ENCODE assay signal across 9 cellular contexts in genomic region chr11:3903207-3903896, GRCh38. TPM values are rescaled to one million over a fixed set of nuclear protein-coding genes. Genes with fewer than 3 reads are reported as not detected.
A peak's percentile ranks its signal among the peaks of the same experiment; 100 is the strongest.
DNase-seq lines count a peak whose midpoint lies in the region; ATAC-seq and TF ChIP-seq lines count a peak whose summit lies in the region.
"Had no signal": no experiment of that assay in that cellular context is flagged by ENCODE, and none has a peak within 500 bp of the region (broad histone marks: within the 10 kb centered on the region; RNA-seq: fewer than 3 reads in every experiment).

No MANE protein-coding gene starts in this region.

- intact Hi-C loops in heart left ventricle (cut with DNase I) = no loop called here
- intact Hi-C loops in A673 (cut with micrococcal nuclease; ENCODE audit: unreplicated experiment) = no loop called here

- no peaks in the 10 kb centered on the region for H3K27me3 Mint-ChIP-seq in CD8-positive, alpha-beta memory T cell

- peaks cover 79% of the 10 kb centered on the region for H3K4me1 ChIP-seq in CD8-positive, alpha-beta memory T cell (ENCODE audit: insufficient read depth, low read length)
- H3K4me1 ChIP-seq in heart left ventricle = peaks cover 0 to 63% (median 20%) of the 10 kb centered on the region in 12 donors
- no peaks in the 10 kb centered on the region for H3K4me1 ChIP-seq in A673 (ENCODE audit: insufficient read depth, low read length, poor library complexity, severe bottlenecking)

- no peaks in the 10 kb centered on the region for H3K36me3 ChIP-seq in CD8-positive, alpha-beta memory T cell (ENCODE audit: insufficient read depth, low read length)
- no peaks in the 10 kb centered on the region for H3K36me3 ChIP-seq in heart left ventricle
- no peaks in the 10 kb centered on the region for H3K36me3 ChIP-seq in A673 (ENCODE audit: insufficient read depth, low read length, poor library complexity, severe bottlenecking)

- no TSS peak for BruUV-seq in A673 (replicated peaks; lab: Mats Ljungman, UMichigan)

- H3K27me3 ChIP-seq in CD8-positive, alpha-beta memory T cell (ENCODE audit: insufficient read depth, low read length, poor library complexity, severe bottlenecking) = no peaks in the 10 kb centered on the region
- H3K27me3 ChIP-seq in heart left ventricle (no peaks in the 10 kb centered on the region), A673 (replicated peaks; ENCODE audit: insufficient read depth, low read depth, low read length, poor library complexity) (no peaks in the 10 kb centered on the region)

- no peak overlapping the region for H3K4me3 ChIP-seq in CD8-positive, alpha-beta memory T cell (ENCODE audit: low read length)
- H3K4me3 ChIP-seq in heart left ventricle (no peak overlapping the region), A673 (ENCODE audit: low read depth, low read length, poor library complexity, severe bottlenecking) (no peak overlapping the region)

- H3K36me3 Mint-ChIP-seq in CD8-positive, alpha-beta memory T cell = no peaks in the 10 kb centered on the region

- H3K9me3 ChIP-seq in CD8-positive, alpha-beta memory T cell (ENCODE audit: low read length) = no peaks in the 10 kb centered on the region
- no peaks in the 10 kb centered on the region for H3K9me3 ChIP-seq in heart left ventricle
- H3K9me3 ChIP-seq in A673 (ENCODE audit: low read depth, low read length, poor library complexity, severe bottlenecking) = no peaks in the 10 kb centered on the region

- H3K9me3 Mint-ChIP-seq in CD8-positive, alpha-beta memory T cell = no peaks in the 10 kb centered on the region

- peak overlapping the region in 6 of 7 donors; percentile 13 to 78 (median 22) for H3K4me3 Mint-ChIP-seq in CD8-positive, alpha-beta memory T cell

- no peak overlapping the region for H3K27ac ChIP-seq in CD8-positive, alpha-beta memory T cell (ENCODE audit: low read depth, low read length)
- H3K27ac ChIP-seq in heart left ventricle = peak overlapping the region in 1 of 12 donors; percentile 3
- H3K27ac ChIP-seq in A673 (ENCODE audit: low read depth, low read length, poor library complexity, severe bottlenecking) = no peak overlapping the region

- 91 to 100% (median 93%) methylated on average over 1 of the region's 1 CpG for WGBS in heart left ventricle, 4 donors

- POLR2A ChIA-PET in CD8-positive, alpha-beta memory T cell (lab: Charles Lee) = no interaction called here
- POLR2A ChIA-PET in A673 (lab: Charles Lee; ENCODE audit: low non-redundant PET) = no interaction called here

- peak overlapping the region; percentile 72 to 94 (median 87) for H3K27ac Mint-ChIP-seq in CD8-positive, alpha-beta memory T cell

- DNase-seq in CD8-positive, alpha-beta memory T cell = no peak
- peak; percentile 33 for DNase-seq in NOMO-1 treated with dmso at 0.1 percent for 144 hours (lab: John Stamatoyannopoulos, UW; ENCODE audit: unreplicated experiment)
- DNase-seq in germinal center (ENCODE audit: low spot score) = peak; percentile 48
- DNase-seq in NCI-H82 treated with DMSO at 0.1 percent for 48 hours (lab: John Stamatoyannopoulos, UW; ENCODE audit: unreplicated experiment) = no peak
- no peak for DNase-seq in ureter (ENCODE audit: low spot score)
- DNase-seq in heart left ventricle = no peak
- no peak for DNase-seq in A673 (ENCODE audit: low spot score)
- DNase-seq: activated CD4-positive, alpha-beta T cell treated with anti-CD3 and anti-CD28 coated beads for 48 hours had no signal

- ATAC-seq in GM21447 (IDR thresholded peaks at IDR 0.05; ENCODE audit: unreplicated experiment) (peak; percentile 47), heart left ventricle (no peak)

- CTCF ChIA-PET in CD8-positive, alpha-beta memory T cell (lab: Charles Lee) = interaction anchor here (0.9 to 2.5 kb wide), 5 partner anchors 30 to 170 kb away, joined by 3 to 22 read pairs (median 4); partner anchors contain the start of gene STIM1
- CTCF ChIA-PET in A673 (lab: Charles Lee) = no interaction called here

- no peak for TF ChIP-seq POLR2A in heart left ventricle (IDR thresholded peaks at IDR 0.05)

- H3K4me1 Mint-ChIP-seq in CD8-positive, alpha-beta memory T cell = peaks cover 71 to 79% (median 77%) of the 10 kb centered on the region in 3 donors

- no peak for TF ChIP-seq CTCF in heart left ventricle (IDR thresholded peaks at IDR 0.05)
- TF ChIP-seq CTCF in A673 (conservative IDR thresholded peaks at IDR 0.05; ENCODE audit: low read depth, low read length) = no peak

RNA-seq across cellular contexts. Expression of gene STIM1, which starts 47.9 kb away (rescaled TPM):
- 10 to 100 TPM; 45.6 to 46.0 TPM for total RNA-seq in CD8-positive, alpha-beta memory T cell
- 43.8 TPM for polyA plus RNA-seq in CD8-positive, alpha-beta memory T cell
- total RNA-seq in ureter (71.5 TPM), heart left ventricle (10 to 100 TPM; 24.4 to 42.9 (median 28.9) TPM), A673 (2021) (14.2 and 18.6 TPM in 2 replicates)
- 10 to 100 TPM; 13.2 to 36.2 TPM for polyA plus RNA-seq in heart left ventricle

Comparison
In these comparisons a context has a peak if more than half of its experiments do, and no peak if none do; other contexts are left out.
1. DNase-seq: peak in NOMO-1 treated with dmso at 0.1 percent for 144 hours (single experiment) and germinal center (single experiment); none in CD8-positive, alpha-beta memory T cell (0 of 5), NCI-H82 treated with DMSO at 0.1 percent for 48 hours (single experiment), ureter (single experiment), heart left ventricle (0 of 5) and A673 (single experiment).